Comparison of ENCODE assay signal across 11 cellular contexts in the genomic region with DNA sequence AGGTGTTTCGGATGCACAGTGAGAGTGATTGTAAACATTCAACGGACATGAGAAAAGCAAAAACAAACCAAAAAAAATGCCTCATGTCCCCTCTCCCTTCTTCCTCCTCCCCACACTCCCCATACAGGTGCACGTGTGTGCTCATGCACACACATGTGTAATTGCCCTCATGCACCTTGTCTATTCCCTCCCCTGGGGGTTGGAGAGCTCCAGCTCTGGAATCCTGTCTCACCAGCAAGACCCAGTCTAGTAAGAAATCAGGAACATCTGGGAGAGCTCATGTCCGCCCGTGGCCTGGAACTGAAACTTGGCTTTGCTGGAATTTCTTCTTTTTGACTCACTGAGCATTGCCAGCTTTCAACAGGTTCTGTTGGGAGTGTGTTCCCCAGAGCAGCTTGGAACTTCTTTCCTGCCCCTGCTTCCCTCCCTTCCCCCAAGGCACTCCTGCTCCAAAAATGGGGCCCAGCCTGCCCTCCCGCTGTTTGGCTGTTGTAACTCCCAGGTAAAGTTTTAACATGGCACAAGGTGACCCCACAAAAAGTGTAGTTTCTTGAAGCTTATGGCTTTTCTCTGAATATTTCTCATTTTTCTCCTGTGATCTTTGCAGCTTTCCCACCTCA.
DNase-seq lines count a peak whose midpoint lies in the region; TF ChIP-seq lines count a peak whose summit lies in the region.
"Had no signal": no experiment of that assay in that cellular context is flagged by ENCODE, and none has a peak within 500 bp of the region (broad histone marks: within the 10 kb centered on the region; RNA-seq: fewer than 3 reads in every experiment).

No MANE protein-coding gene starts in this region.

- peak overlapping the region; percentile 83 for H3K27ac Mint-ChIP-seq in neural crest cell (ENCODE audit: unreplicated experiment)

- H3K9ac ChIP-seq in HUES48 (ENCODE audit: low read depth, low read length), result no peak overlapping the region

- H3K9me3 ChIP-seq in HUES48 (ENCODE audit: control insufficient read depth, insufficient read depth, low read length), result no peaks in the 10 kb centered on the region
- H3K9me3 ChIP-seq: thyroid gland had no signal

- no peaks in the 10 kb centered on the region for H3K9me3 Mint-ChIP-seq in neural crest cell

- peaks cover 60% of the 10 kb centered on the region for H3K4me1 Mint-ChIP-seq in neural crest cell

- DNase-seq in DMS 273 (lab: John Stamatoyannopoulos, UW; ENCODE audit: unreplicated experiment), result peak; percentile 60
- no peak for DNase-seq in DMS 273 treated with DMSO at 0.1 percent for 48 hours (lab: John Stamatoyannopoulos, UW)
- peak; percentile 26 for DNase-seq in dermis blood vessel endothelial cell
- DNase-seq in neural crest cell (ENCODE audit: low read depth, low spot score), result no peak
- no peak for DNase-seq in DMS79 (lab: John Stamatoyannopoulos, UW)
- DNase-seq in GDM1 (lab: John Stamatoyannopoulos, UW), result no peak
- no peak for DNase-seq in NOMO-1 (lab: John Stamatoyannopoulos, UW; ENCODE audit: unreplicated experiment in 2 of 2)
- DNase-seq: NCI-H2081 had no signal

- no peaks in the 10 kb centered on the region for H3K27me3 Mint-ChIP-seq in neural crest cell (ENCODE audit: low read depth)

- no peak overlapping the region for H3K4me3 ChIP-seq in HUES48 (ENCODE audit: low read depth, low read length)
- H3K4me3 ChIP-seq: thyroid gland had no signal

- no peak overlapping the region for H3K4me3 Mint-ChIP-seq in neural crest cell

- TF ChIP-seq CTCF in neural crest cell (conservative IDR thresholded peaks at IDR 0.05), result no peak

- H3K36me3 Mint-ChIP-seq in neural crest cell (ENCODE audit: low read depth), result no peaks in the 10 kb centered on the region

- peaks cover 15% of the 10 kb centered on the region for H3K4me1 ChIP-seq in HUES48 (ENCODE audit: control insufficient read depth, insufficient read depth, low read length)

- no peaks in the 10 kb centered on the region for H3K36me3 ChIP-seq in HUES48 (ENCODE audit: control insufficient read depth, insufficient read depth, low read length)
- H3K36me3 ChIP-seq: thyroid gland had no signal

- peak overlapping the region; percentile 62 for H3K27ac ChIP-seq in HUES48 (ENCODE audit: low read depth, low read length)
- H3K27ac ChIP-seq: 22Rv1, thyroid gland had no signal

- H3K27me3 ChIP-seq in HUES48 (ENCODE audit: control insufficient read depth, insufficient read depth, low read length), result no peaks in the 10 kb centered on the region
- H3K27me3 ChIP-seq: thyroid gland had no signal

Comparison
In these comparisons a context has a peak if more than half of its experiments do, and no peak if none do; other contexts are left out.
1. DNase-seq: peak in DMS 273 (single experiment) and dermis blood vessel endothelial cell (single experiment); none in DMS 273 treated with DMSO at 0.1 percent for 48 hours (single experiment), neural crest cell (single experiment), DMS79 (single experiment), GDM1 (single experiment) and NOMO-1 (0 of 2).